Comparison of ENCODE assay signal across 15 cellular contexts in the genomic region with DNA sequence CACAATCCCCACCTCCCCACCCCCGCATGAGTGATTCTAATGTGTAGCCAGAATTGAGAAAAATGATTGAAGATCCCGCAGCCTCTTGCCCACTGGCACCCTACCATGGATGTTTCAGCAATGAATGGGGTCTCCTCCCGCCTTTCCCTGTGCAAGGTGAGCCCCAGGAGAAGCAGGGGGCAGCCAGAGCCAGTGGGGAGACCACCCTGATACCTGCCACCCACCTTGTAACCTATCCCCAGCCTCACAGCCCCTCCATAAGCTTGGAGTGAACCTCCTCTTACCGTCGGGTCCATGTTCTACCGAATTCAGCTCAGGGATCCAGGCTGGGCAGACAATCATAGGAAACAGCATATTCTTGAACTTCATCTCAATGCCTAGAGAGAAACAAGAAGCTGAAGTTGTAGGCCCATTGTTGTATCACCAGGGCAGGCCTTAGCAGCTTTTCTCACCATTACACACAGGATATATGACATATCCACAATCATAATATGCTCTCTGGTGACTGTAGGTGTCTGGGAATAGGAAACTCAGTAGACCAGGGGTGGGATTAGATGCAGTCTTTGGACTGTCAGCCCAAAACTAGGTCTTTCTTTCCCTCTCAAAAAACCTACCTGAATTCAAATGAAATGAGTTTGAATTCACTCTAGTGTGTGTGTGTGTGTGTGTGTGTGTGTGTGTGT. TPM values are rescaled to one million over a fixed set of nuclear protein-coding genes. Genes with fewer than 3 reads are reported as not detected.
A peak's percentile ranks its signal among the peaks of the same experiment; 100 is the strongest.
DNase-seq lines count a peak whose midpoint lies in the region; ATAC-seq and TF ChIP-seq lines count a peak whose summit lies in the region.
"Had no signal": no experiment of that assay in that cellular context is flagged by ENCODE, and none has a peak within 500 bp of the region (broad histone marks: within the 10 kb centered on the region; RNA-seq: fewer than 3 reads in every experiment).

No MANE protein-coding gene starts in this region.

- no peak overlapping the region for H3K9ac ChIP-seq in HCT116 (ENCODE audit: low read length)

- H3K4me3 ChIP-seq in HCT116 (replicated peaks in 1 of 2; ENCODE audit: low read depth in 1 of 2, low read length in 2 of 2) = no peak overlapping the region
- no peak overlapping the region for H3K4me3 ChIP-seq in astrocyte of the spinal cord (ENCODE audit: low read depth, low read length)
- no peak overlapping the region for H3K4me3 ChIP-seq in foreskin fibroblast (ENCODE audit: low read depth in 1 of 2, low read length in 2 of 2)

- DNase-seq in A172 (ENCODE audit: low spot score) (peak; percentile 38), HCT116 (ENCODE audit: low read depth, low spot score) (no peak), astrocyte of the spinal cord (ENCODE audit: low read depth, low spot score) (peak; percentile 49), foreskin fibroblast (peak; percentile 40 to 50), NOMO-1 treated with DMSO at 0.1 percent for 48 hours (lab: John Stamatoyannopoulos, UW; ENCODE audit: unreplicated experiment) (no peak), NCI-H748 treated with DMSO at 0.1 percent for 48 hours (lab: John Stamatoyannopoulos, UW) (no peak)
- DNase-seq in stimulated activated CD4-positive, alpha-beta T cell treated with anti-CD3 and anti-CD28 coated beads, Interleukin-12 subunit alpha, Interleukin-12 subunit beta, amount 100 ng/mL, for 4 hours = no peak
- DNase-seq in effector CD8-positive, alpha-beta T cell (lab: John Stamatoyannopoulos, UW) = no peak
- DNase-seq: activated naive CD4-positive, alpha-beta T cell; H7; KG1; NCI-H1436 treated with DMSO at 0.1 percent for 48 hours; NCI-H524 treated with DMSO at 0.1 percent for 48 hours had no signal

- H3K9me3 ChIP-seq in HCT116 (ENCODE audit: control insufficient read depth in 1 of 2, insufficient read depth in 1 of 2, low read depth in 1 of 2, low read length in 2 of 2) = no peaks in the 10 kb centered on the region

- in situ Hi-C loops in astrocyte of the spinal cord (cut with HindIII; ENCODE audit: low sequenced_read_pairs) = no loop called here

- RAD21 ChIA-PET in HCT116 (lab: Charles Lee; ENCODE audit: low non-redundant PET in 1 of 2, low total read pairs in 2 of 2, uncharacterized antibody in 2 of 2, unreplicated experiment in 2 of 2) = no interaction called here

- intact Hi-C loops in HCT116 (cut with micrococcal nuclease) = no loop called here

- no peaks in the 10 kb centered on the region for H4K20me1 ChIP-seq in HCT116 (ENCODE audit: insufficient read depth)

- H3K27me3 ChIP-seq in HCT116 (ENCODE audit: insufficient read depth, low read length) = no peaks in the 10 kb centered on the region; the same call in 1 of the 2 replicates

- H2AFZ ChIP-seq in HCT116 (ENCODE audit: low read depth, low read length, poor library complexity, severe bottlenecking) = no peak overlapping the region

- no peak for ATAC-seq in HCT116
- ATAC-seq: Right ventricle myocardium inferior had no signal

- TF ChIP-seq RAD21 in HCT116 (IDR thresholded peaks at IDR 0.05; ENCODE audit: low read depth) = no peak

- H3K36me3 ChIP-seq in HCT116 (ENCODE audit: control insufficient read depth in 1 of 2, insufficient read depth in 2 of 2, low read length in 2 of 2) = no peaks in the 10 kb centered on the region

- no peak for TF ChIP-seq POLR2A in HCT116 (IDR thresholded peaks at IDR 0.05; ENCODE audit: borderline replicate concordance, extremely low read depth, insufficient read depth, insufficient read length)

- no peaks in the 10 kb centered on the region for H3K79me2 ChIP-seq in HCT116 (ENCODE audit: insufficient read depth, low read length)

- H3K9me2 ChIP-seq in HCT116 (ENCODE audit: insufficient read depth) = no peaks in the 10 kb centered on the region

- H3K27ac ChIP-seq in HCT116 (ENCODE audit: low read depth, low read length) = no peak overlapping the region

- H3K4me1 ChIP-seq in HCT116 (ENCODE audit: control insufficient read depth in 1 of 2, insufficient read depth in 2 of 2, low read length in 2 of 2) = peaks cover 2 to 28% of the 10 kb centered on the region in 2 experiments; a peak in 3 of 4 replicates

- TF ChIP-seq CTCF in HCT116 (IDR thresholded peaks at IDR 0.05 in 2 of 3, conservative IDR thresholded peaks at IDR 0.05 in 1 of 3; ENCODE audit: borderline replicate concordance in 1 of 3, insufficient read depth in 1 of 3, low read depth in 2 of 3, low read length in 2 of 3) (no peak), astrocyte of the spinal cord (IDR thresholded peaks at IDR 0.05; ENCODE audit: low read depth, low read length) (no peak), foreskin fibroblast (IDR thresholded peaks at IDR 0.05; ENCODE audit: low read depth, low read length) (no peak)

- peak overlapping the region; percentile 47; the same call in 1 of the 2 replicates for H3K4me2 ChIP-seq in HCT116 (ENCODE audit: low read length)

- no TSS peak for BruUV-seq in HCT116 (replicated peaks; lab: Mats Ljungman, UMichigan)

- POLR2A ChIA-PET in HCT116 (lab: Charles Lee) = no interaction called here

- CTCF ChIA-PET in HCT116 (lab: Charles Lee) = no interaction called here

TF ChIP-seq in HCT116, 20 proteins besides CTCF, POLR2A, EP300 and RAD21:
- no peak for TF ChIP-seq SIN3A (IDR thresholded peaks at IDR 0.05; ENCODE audit: low read depth)
- TF ChIP-seq, protein P1, sequence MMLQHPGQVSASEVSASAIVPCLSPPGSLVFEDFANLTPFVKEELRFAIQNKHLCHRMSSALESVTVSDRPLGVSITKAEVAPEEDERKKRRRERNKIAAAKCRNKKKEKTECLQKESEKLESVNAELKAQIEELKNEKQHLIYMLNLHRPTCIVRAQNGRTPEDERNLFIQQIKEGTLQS (IDR thresholded peaks at IDR 0.05) = no peak
- TF ChIP-seq SP1 (IDR thresholded peaks at IDR 0.05; ENCODE audit: low read depth) = no peak

RNA-seq across cellular contexts. Expression of gene XDH, which starts 30.9 kb away (rescaled TPM):
- total RNA-seq in A172 (2014; rRNA removed; shearing (Covaris generic)) = 0.19 and 0.34 TPM in 2 replicates
- 0.15 TPM for total RNA-seq in HCT116 (2021; ENCODE audit: unreplicated experiment)
- polyA plus RNA-seq in HCT116 (2012) = 0.05 TPM in 2 replicates
- total RNA-seq: Right ventricle myocardium inferior, subcutaneous adipose tissue had no signal

Comparison
In these comparisons a context has a peak if more than half of its experiments do, and no peak if none do; other contexts are left out.
1. DNase-seq: peak in A172 (single experiment), astrocyte of the spinal cord (single experiment) and foreskin fibroblast (2 of 2); none in HCT116 (single experiment), stimulated activated CD4-positive, alpha-beta T cell treated with anti-CD3 and anti-CD28 coated beads, Interleukin-12 subunit alpha, Interleukin-12 subunit beta, amount 100 ng/mL, for 4 hours (single experiment), NOMO-1 treated with DMSO at 0.1 percent for 48 hours (single experiment), effector CD8-positive, alpha-beta T cell (single experiment) and NCI-H748 treated with DMSO at 0.1 percent for 48 hours (single experiment).